In genomic region chr13:29081697-29082440, GRCh38 we compare ENCODE assay signal across 19 cellular contexts.
A peak's percentile ranks its signal among the peaks of the same experiment; 100 is the strongest.
DNase-seq lines count a peak whose midpoint lies in the region; ATAC-seq and TF ChIP-seq lines count a peak whose summit lies in the region.
"Had no signal": no experiment of that assay in that cellular context is flagged by ENCODE, and none has a peak within 500 bp of the region (broad histone marks: within the 10 kb centered on the region; RNA-seq: fewer than 3 reads in every experiment).

No MANE protein-coding gene starts in this region.

- no peak for TF ChIP-seq POLR2A in prostate gland (IDR thresholded peaks at IDR 0.05)

- no peak overlapping the region for H2AK5ac ChIP-seq in mesenchymal stem cell (ENCODE audit: low read length, severe bottlenecking)

- H3K4me1 ChIP-seq in prostate gland (replicated peaks) = no peaks in the 10 kb centered on the region
- H3K4me1 ChIP-seq in mesenchymal stem cell (ENCODE audit: control insufficient read depth, insufficient read depth, low read depth, low read length) = no peaks in the 10 kb centered on the region
- H3K4me1 ChIP-seq: BE2C, HAP-1, SJCRH30 had no signal

- no peaks in the 10 kb centered on the region for H3K79me1 ChIP-seq in mesenchymal stem cell (replicated peaks; ENCODE audit: low read length, poor library complexity, severe bottlenecking)

- no peak overlapping the region for H2AFZ ChIP-seq in mesenchymal stem cell (ENCODE audit: low read depth, low read length)
- H2AFZ ChIP-seq: PC-9 had no signal

- H3K4me2 ChIP-seq in mesenchymal stem cell (ENCODE audit: low read length, poor library complexity, severe bottlenecking) = no peak overlapping the region
- H3K4me2 ChIP-seq: PC-9 had no signal

- H3K27ac ChIP-seq in prostate gland = no peak overlapping the region
- H3K27ac ChIP-seq in mesenchymal stem cell (ENCODE audit: low read length, poor library complexity, severe bottlenecking) = no peak overlapping the region
- H3K27ac ChIP-seq: PC-9, SJCRH30 had no signal

- no peaks in the 10 kb centered on the region for H3K36me3 Mint-ChIP-seq in activated T-cell treated with anti-CD3 and anti-CD28 coated beads, Interleukin-2, amount 50 U/mL, for 72 hours (ENCODE audit: insufficient read depth in 2 of 2)
- no peaks in the 10 kb centered on the region for H3K36me3 Mint-ChIP-seq in activated B cell treated with CpG ODN at 0.5 μM for 24 hours (ENCODE audit: low read depth)
- H3K36me3 Mint-ChIP-seq in stimulated activated effector memory CD8-positive, alpha-beta T cell treated with anti-CD3 and anti-CD28 coated beads, Interleukin-12 subunit alpha, Interleukin-12 subunit beta, amount 100 ng/mL, for 72 hours = no peaks in the 10 kb centered on the region

- DNase-seq in activated T-cell treated with anti-CD3 and anti-CD28 coated beads, Interleukin-2, amount 50 U/mL, for 72 hours = no peak
- DNase-seq in activated T-cell treated with anti-CD3 and anti-CD28 coated beads, Interleukin-2, amount 50 U/mL, for 1 hour = no peak
- DNase-seq in activated B cell treated with CpG ODN at 0.5 μM for 24 hours (no peak), NCI-H345 (lab: John Stamatoyannopoulos, UW) (no peak), prostate gland (ENCODE audit: low spot score) (no peak), mesenchymal stem cell (no peak)
- DNase-seq in stimulated activated effector memory CD8-positive, alpha-beta T cell treated with anti-CD3 and anti-CD28 coated beads, Interleukin-12 subunit alpha, Interleukin-12 subunit beta, amount 100 ng/mL, for 72 hours (ENCODE audit: low spot score in 2 of 2) = no peak
- DNase-seq: BE2C, DMS79, NCI-H1105, NCI-H1694, NCI-H2081 treated with DMSO at 0.1 percent for 48 hours, NCI-H510A, NCI-H748 treated with DMSO at 0.1 percent for 48 hours, PC-9, SJCRH30 had no signal

- H3K9me3 ChIP-seq in prostate gland (no peaks in the 10 kb centered on the region), mesenchymal stem cell (ENCODE audit: control insufficient read depth, low read length) (no peaks in the 10 kb centered on the region)
- H3K9me3 ChIP-seq: BE2C, HAP-1, SJCRH30 had no signal

- H4K91ac ChIP-seq in mesenchymal stem cell (ENCODE audit: low read length) = no peak overlapping the region

- TF ChIP-seq CTCF in activated B cell treated with CpG ODN at 0.5 μM for 24 hours (IDR thresholded peaks at IDR 0.05) = no peak
- no peak for TF ChIP-seq CTCF in prostate gland (IDR thresholded peaks at IDR 0.05)

- H2BK12ac ChIP-seq in mesenchymal stem cell (ENCODE audit: low read length in 2 of 2) = no peak overlapping the region

- intact Hi-C loops in activated B cell treated with CpG ODN at 0.5 μM for 24 hours (cut with micrococcal nuclease) (loop anchor here (1.0 to 5.0 kb wide), 2 partner anchors 185 to 281 kb away; no protein-coding TSS in a partner anchor), prostate gland (cut with DNase I) (no loop called here)

- H3K9ac ChIP-seq in mesenchymal stem cell (ENCODE audit: low read length) = no peak overlapping the region

- CTCF ChIA-PET in activated B cell treated with CpG ODN at 0.5 μM for 24 hours (lab: Charles Lee) = interaction anchor here (0.7 to 2.6 kb wide), 2 partner anchors 279 to 281 kb away, joined by 4 to 8 read pairs; no protein-coding TSS in a partner anchor

- H3K9me3 Mint-ChIP-seq in activated T-cell treated with anti-CD3 and anti-CD28 coated beads, Interleukin-2, amount 50 U/mL, for 72 hours = peaks cover 0 to 7% of the 10 kb centered on the region in 2 donors
- H3K9me3 Mint-ChIP-seq in activated B cell treated with CpG ODN at 0.5 μM for 24 hours = peaks cover 5% of the 10 kb centered on the region
- H3K9me3 Mint-ChIP-seq in stimulated activated effector memory CD8-positive, alpha-beta T cell treated with anti-CD3 and anti-CD28 coated beads, Interleukin-12 subunit alpha, Interleukin-12 subunit beta, amount 100 ng/mL, for 72 hours = no peaks in the 10 kb centered on the region

- 88% methylated on average over 7 of the region's 7 CpGs for WGBS in prostate gland
- WGBS in mesenchymal stem cell = 78% methylated on average over 7 of the region's 7 CpGs

- H3K4me3 Mint-ChIP-seq in activated T-cell treated with anti-CD3 and anti-CD28 coated beads, Interleukin-2, amount 50 U/mL, for 72 hours = no peak overlapping the region
- no peak overlapping the region for H3K4me3 Mint-ChIP-seq in activated B cell treated with CpG ODN at 0.5 μM for 24 hours
- no peak overlapping the region for H3K4me3 Mint-ChIP-seq in stimulated activated effector memory CD8-positive, alpha-beta T cell treated with anti-CD3 and anti-CD28 coated beads, Interleukin-12 subunit alpha, Interleukin-12 subunit beta, amount 100 ng/mL, for 72 hours

- H3K27me3 Mint-ChIP-seq in activated T-cell treated with anti-CD3 and anti-CD28 coated beads, Interleukin-2, amount 50 U/mL, for 72 hours (ENCODE audit: low read depth) = no peaks in the 10 kb centered on the region
- peaks cover 2% of the 10 kb centered on the region for H3K27me3 Mint-ChIP-seq in activated B cell treated with CpG ODN at 0.5 μM for 24 hours

- no peak overlapping the region for H3K4ac ChIP-seq in mesenchymal stem cell (ENCODE audit: low read depth in 1 of 2, low read length in 2 of 2)

- H3K18ac ChIP-seq in mesenchymal stem cell (ENCODE audit: low read depth in 1 of 2, low read length in 2 of 2) = no peak overlapping the region

- H2BK5ac ChIP-seq in mesenchymal stem cell (ENCODE audit: low read depth, low read length, poor library complexity, severe bottlenecking) = no peak overlapping the region

- H4K8ac ChIP-seq in mesenchymal stem cell (ENCODE audit: low read length) = no peak overlapping the region

- H3K36me3 ChIP-seq in prostate gland = no peaks in the 10 kb centered on the region
- no peaks in the 10 kb centered on the region for H3K36me3 ChIP-seq in mesenchymal stem cell (ENCODE audit: control insufficient read depth in 1 of 2, insufficient read depth in 2 of 2, low read depth in 1 of 2, low read length in 2 of 2)
- H3K36me3 ChIP-seq: BE2C, HAP-1, SJCRH30 had no signal

- H3K4me1 Mint-ChIP-seq in activated T-cell treated with anti-CD3 and anti-CD28 coated beads, Interleukin-2, amount 50 U/mL, for 72 hours (ENCODE audit: low read depth) = no peaks in the 10 kb centered on the region
- H3K4me1 Mint-ChIP-seq in activated B cell treated with CpG ODN at 0.5 μM for 24 hours = peaks cover 21% of the 10 kb centered on the region
- peaks cover 11% of the 10 kb centered on the region for H3K4me1 Mint-ChIP-seq in stimulated activated effector memory CD8-positive, alpha-beta T cell treated with anti-CD3 and anti-CD28 coated beads, Interleukin-12 subunit alpha, Interleukin-12 subunit beta, amount 100 ng/mL, for 72 hours

- no peak overlapping the region for H3K14ac ChIP-seq in mesenchymal stem cell (ENCODE audit: low read length in 2 of 2)

- H3K27ac Mint-ChIP-seq in activated T-cell treated with anti-CD3 and anti-CD28 coated beads, Interleukin-2, amount 50 U/mL, for 72 hours = peak overlapping the region; percentile 57
- peak overlapping the region; percentile 3 for H3K27ac Mint-ChIP-seq in activated B cell treated with CpG ODN at 0.5 μM for 24 hours
- H3K27ac Mint-ChIP-seq in stimulated activated effector memory CD8-positive, alpha-beta T cell treated with anti-CD3 and anti-CD28 coated beads, Interleukin-12 subunit alpha, Interleukin-12 subunit beta, amount 100 ng/mL, for 72 hours = peak overlapping the region; percentile 50

- POLR2A ChIA-PET in activated B cell treated with CpG ODN at 0.5 μM for 24 hours (lab: Charles Lee) = no interaction called here

- H3K4me3 ChIP-seq in prostate gland = no peak overlapping the region
- no peak overlapping the region for H3K4me3 ChIP-seq in mesenchymal stem cell (ENCODE audit: insufficient read depth in 1 of 2, low read depth in 1 of 2, low read length in 2 of 2)
- H3K4me3 ChIP-seq: HAP-1, K562, PC-9, SJCRH30 had no signal

- H2BK15ac ChIP-seq in mesenchymal stem cell (ENCODE audit: low read depth, poor library complexity, severe bottlenecking) = no peak overlapping the region

- no peak for ATAC-seq in activated T-cell treated with anti-CD3 and anti-CD28 coated beads, Interleukin-2, amount 50 U/mL, for 72 hours (replicated peaks in 1 of 2)
- peak; percentile 20 for ATAC-seq in GM21367 (IDR thresholded peaks at IDR 0.05; ENCODE audit: unreplicated experiment)
- ATAC-seq in activated B cell treated with CpG ODN at 0.5 μM for 24 hours (ENCODE audit: low read depth) = no peak
- no peak for ATAC-seq in stimulated activated effector memory CD8-positive, alpha-beta T cell treated with anti-CD3 and anti-CD28 coated beads, Interleukin-12 subunit alpha, Interleukin-12 subunit beta, amount 100 ng/mL, for 72 hours
- ATAC-seq: K562 had no signal

- H3K27me3 ChIP-seq in prostate gland (replicated peaks; ENCODE audit: insufficient read depth) = no peaks in the 10 kb centered on the region
- H3K27me3 ChIP-seq in mesenchymal stem cell (ENCODE audit: control insufficient read depth in 1 of 2, insufficient read depth in 1 of 2, low read length in 2 of 2) = no peaks in the 10 kb centered on the region
- H3K27me3 ChIP-seq: BE2C, SJCRH30 had no signal

- no peak overlapping the region for H3K23ac ChIP-seq in mesenchymal stem cell (ENCODE audit: low read length in 2 of 2)

- no peak overlapping the region for H2BK120ac ChIP-seq in mesenchymal stem cell (ENCODE audit: low read depth, low read length)

Comparison
In these comparisons a context has a peak if more than half of its experiments do, and no peak if none do; other contexts are left out.
1. H3K27ac Mint-ChIP-seq: peak in every context shown above with its lines; median percentile 57 in activated T-cell treated with anti-CD3 and anti-CD28 coated beads, Interleukin-2, amount 50 U/mL, for 72 hours; 50 in stimulated activated effector memory CD8-positive, alpha-beta T cell treated with anti-CD3 and anti-CD28 coated beads, Interleukin-12 subunit alpha, Interleukin-12 subunit beta, amount 100 ng/mL, for 72 hours; 3 in activated B cell treated with CpG ODN at 0.5 μM for 24 hours.